9 cellular contexts compared by ENCODE assay signal in genomic region chr13:80339578-80339840, GRCh38. TPM values are rescaled to one million over a fixed set of nuclear protein-coding genes. Genes with fewer than 3 reads are reported as not detected.
DNase-seq lines count a peak whose midpoint lies in the region; ATAC-seq and TF ChIP-seq lines count a peak whose summit lies in the region.
"Had no signal": no experiment of that assay in that cellular context is flagged by ENCODE, and none has a peak within 500 bp of the region (broad histone marks: within the 10 kb centered on the region; RNA-seq: fewer than 3 reads in every experiment).

No MANE protein-coding gene starts in this region.

- DNase-seq in RPMI7951 (ENCODE audit: low read depth) (peak; percentile 17), fibroblast of pulmonary artery (ENCODE audit: low read depth) (peak; percentile 50), pons (ENCODE audit: low spot score) (peak; percentile 65), HPDE6-E6E7 (ENCODE audit: extremely low spot score) (no peak), dedifferentiated amniotic fluid mesenchymal stem cell (ENCODE audit: extremely low spot score) (no peak)
- DNase-seq: NCI-H1694 had no signal

- H3K9me3 ChIP-seq in ES-I3 (ENCODE audit: control insufficient read depth, insufficient read depth, low read length): no peaks in the 10 kb centered on the region

- peak overlapping the region; percentile 66 for H3K4me3 ChIP-seq in fibroblast of pulmonary artery (replicated peaks; ENCODE audit: low read depth, low read length)

- H3K9ac ChIP-seq in ES-I3 (ENCODE audit: low read depth, low read length): peak overlapping the region; percentile 96

- peaks cover 6% of the 10 kb centered on the region for H3K4me1 ChIP-seq in ES-I3 (ENCODE audit: insufficient read depth, low read length)

- ATAC-seq in HG03565 (IDR thresholded peaks at IDR 0.05; ENCODE audit: unreplicated experiment) (no peak), GM21723 (IDR thresholded peaks at IDR 0.05; ENCODE audit: unreplicated experiment) (no peak)

- peaks cover 18% of the 10 kb centered on the region for H3K36me3 ChIP-seq in ES-I3 (ENCODE audit: insufficient read depth, low read length)

- no peak for TF ChIP-seq CTCF in fibroblast of pulmonary artery (IDR thresholded peaks at IDR 0.05; ENCODE audit: low read length, missing control alignments)

RNA-seq across cellular contexts. Expression of gene SPRY2, which starts 1.4 kb away (rescaled TPM):
- total RNA-seq in RPMI7951 (2014; rRNA removed; shearing (Covaris generic)): 31.8 and 42.2 TPM in 2 replicates

Comparison
In these comparisons a context has a peak if more than half of its experiments do, and no peak if none do; other contexts are left out.
1. DNase-seq: peak in RPMI7951 (single experiment), fibroblast of pulmonary artery (single experiment) and pons (single experiment); none in HPDE6-E6E7 (single experiment) and dedifferentiated amniotic fluid mesenchymal stem cell (single experiment).